ENCODE assay signal across 8 cellular contexts in genomic region chr10:81218307-81218706, GRCh38.
"Had no signal": no experiment of that assay in that cellular context is flagged by ENCODE, and none has a peak within 500 bp of the region (broad histone marks: within the 10 kb centered on the region; RNA-seq: fewer than 3 reads in every experiment).

No MANE protein-coding gene starts in this region.

- H3K27me3 Mint-ChIP-seq: IgD-negative memory B cell had no signal

- DNase-seq: IMR-90, KBM-7, KG1 had no signal

- H3K4me2 ChIP-seq: KMS-11 had no signal

- ATAC-seq: K562 had no signal

- H3K4me3 ChIP-seq: K562 had no signal

- H3K4me1 Mint-ChIP-seq: IgD-negative memory B cell had no signal

- H3K4me3 Mint-ChIP-seq: IgD-negative memory B cell had no signal

- H3K9ac ChIP-seq: KMS-11 had no signal

- H3K27ac Mint-ChIP-seq: IgD-negative memory B cell had no signal

- FAIRE-seq: HTR-8/SVneo, K562 had no signal

- H3K27ac ChIP-seq: HL-60, KMS-11 had no signal
